Comparison of ENCODE assay signal across 10 cellular contexts in genomic region chr1:23673086-23673813, GRCh38. TPM values are rescaled to one million over a fixed set of nuclear protein-coding genes. Genes with fewer than 3 reads are reported as not detected.
DNase-seq lines count a peak whose midpoint lies in the region; ATAC-seq, FAIRE-seq and TF ChIP-seq lines count a peak whose summit lies in the region.
"Had no signal": no experiment of that assay in that cellular context is flagged by ENCODE, and none has a peak within 500 bp of the region (broad histone marks: within the 10 kb centered on the region; RNA-seq: fewer than 3 reads in every experiment).

No MANE protein-coding gene starts in this region.

- no peak for FAIRE-seq in small intestine (lab: Jason Lieb, UNC)

- no peak overlapping the region for H3K27ac ChIP-seq in epithelial cell of prostate
- no peak overlapping the region for H3K27ac ChIP-seq in small intestine (ENCODE audit: low read depth in 1 of 2, low read length in 1 of 2)
- no peak overlapping the region for H3K27ac ChIP-seq in suprapubic skin
- H3K27ac ChIP-seq: C4-2B had no signal

- no peak overlapping the region for H3K4me3 ChIP-seq in small intestine (ENCODE audit: low read depth in 1 of 2, low read length in 2 of 2)
- H3K4me3 ChIP-seq in suprapubic skin: no peak overlapping the region

- H3K36me3 ChIP-seq in small intestine (ENCODE audit: control insufficient read depth in 2 of 2, insufficient read depth in 2 of 2, low read length in 2 of 2) (no peaks in the 10 kb centered on the region), suprapubic skin (no peaks in the 10 kb centered on the region)

- no peaks in the 10 kb centered on the region for H3K27me3 ChIP-seq in small intestine (ENCODE audit: control insufficient read depth in 2 of 2, insufficient read depth in 2 of 2, low read length in 2 of 2)
- peaks cover 8% of the 10 kb centered on the region for H3K27me3 ChIP-seq in suprapubic skin

- no peak overlapping the region for H3K27ac Mint-ChIP-seq in activated naive CD4-positive, alpha-beta T cell treated with anti-CD3 and anti-CD28 coated beads, Interleukin-2, amount 10 ng/mL, durations not matched to agents 7 days and 5 days
- H3K27ac Mint-ChIP-seq in stimulated activated naive B cell treated with anti-CD40 and anti-IgM and Interleukin-4, amounts not matched to agents 10 μg/mL and 1 μg/mL and 100 μg/mL, for 72 hours: no peak overlapping the region
- H3K27ac Mint-ChIP-seq: activated B cell treated with CpG ODN at 0.5 μM for 24 hours had no signal

- peaks cover 30% of the 10 kb centered on the region for H3K27me3 Mint-ChIP-seq in activated naive CD4-positive, alpha-beta T cell treated with anti-CD3 and anti-CD28 coated beads, Interleukin-2, amount 10 ng/mL, durations not matched to agents 7 days and 5 days
- peaks cover 12 to 28% of the 10 kb centered on the region in 2 donors for H3K27me3 Mint-ChIP-seq in stimulated activated naive B cell treated with anti-CD40 and anti-IgM and Interleukin-4, amounts not matched to agents 10 μg/mL and 1 μg/mL and 100 μg/mL, for 72 hours

- no peaks in the 10 kb centered on the region for H3K9me3 Mint-ChIP-seq in activated naive CD4-positive, alpha-beta T cell treated with anti-CD3 and anti-CD28 coated beads, Interleukin-2, amount 10 ng/mL, durations not matched to agents 7 days and 5 days
- H3K9me3 Mint-ChIP-seq in stimulated activated naive B cell treated with anti-CD40 and anti-IgM and Interleukin-4, amounts not matched to agents 10 μg/mL and 1 μg/mL and 100 μg/mL, for 72 hours: no peaks in the 10 kb centered on the region
- H3K9me3 Mint-ChIP-seq: activated B cell treated with CpG ODN at 0.5 μM for 24 hours had no signal

- TF ChIP-seq CTCF in suprapubic skin (IDR thresholded peaks at IDR 0.05): no peak

- CTCF ChIA-PET in activated naive CD4-positive, alpha-beta T cell treated with anti-CD3 and anti-CD28 coated beads, Interleukin-2, amount 10 ng/mL, durations not matched to agents 7 days and 5 days (lab: Charles Lee): interaction anchor here (0.7 kb wide), 1 partner anchor 70 kb away, joined by 5 read pairs; no protein-coding TSS in a partner anchor

- H3K4me1 ChIP-seq in small intestine (ENCODE audit: control insufficient read depth in 2 of 2, insufficient read depth in 1 of 2, low read depth in 1 of 2, low read length in 1 of 2) (no peaks in the 10 kb centered on the region), suprapubic skin (peaks cover 5% of the 10 kb centered on the region)

- H3K9me3 ChIP-seq in small intestine (ENCODE audit: control insufficient read depth, low read depth): no peaks in the 10 kb centered on the region
- H3K9me3 ChIP-seq in suprapubic skin: no peaks in the 10 kb centered on the region

- 3 to 9% (median 6%) methylated on average over 6 of the region's 6 CpGs for WGBS in small intestine, 3 donors
- WGBS in suprapubic skin: 9% methylated on average over 6 of the region's 6 CpGs

- no peak for ATAC-seq in stimulated activated naive B cell treated with anti-CD40 and anti-IgM and Interleukin-4, amounts not matched to agents 10 μg/mL and 1 μg/mL and 100 μg/mL, for 72 hours (replicated peaks)

- no peaks in the 10 kb centered on the region for H3K4me1 Mint-ChIP-seq in activated naive CD4-positive, alpha-beta T cell treated with anti-CD3 and anti-CD28 coated beads, Interleukin-2, amount 10 ng/mL, durations not matched to agents 7 days and 5 days
- no peaks in the 10 kb centered on the region for H3K4me1 Mint-ChIP-seq in stimulated activated naive B cell treated with anti-CD40 and anti-IgM and Interleukin-4, amounts not matched to agents 10 μg/mL and 1 μg/mL and 100 μg/mL, for 72 hours
- H3K4me1 Mint-ChIP-seq: activated B cell treated with CpG ODN at 0.5 μM for 24 hours had no signal

- H3K4me3 Mint-ChIP-seq in activated naive CD4-positive, alpha-beta T cell treated with anti-CD3 and anti-CD28 coated beads, Interleukin-2, amount 10 ng/mL, durations not matched to agents 7 days and 5 days: no peak overlapping the region
- no peak overlapping the region for H3K4me3 Mint-ChIP-seq in stimulated activated naive B cell treated with anti-CD40 and anti-IgM and Interleukin-4, amounts not matched to agents 10 μg/mL and 1 μg/mL and 100 μg/mL, for 72 hours
- H3K4me3 Mint-ChIP-seq: activated B cell treated with CpG ODN at 0.5 μM for 24 hours had no signal

- H3K36me3 Mint-ChIP-seq in activated naive CD4-positive, alpha-beta T cell treated with anti-CD3 and anti-CD28 coated beads, Interleukin-2, amount 10 ng/mL, durations not matched to agents 7 days and 5 days: no peaks in the 10 kb centered on the region
- peaks cover 0 to 2% of the 10 kb centered on the region in 2 donors for H3K36me3 Mint-ChIP-seq in stimulated activated naive B cell treated with anti-CD40 and anti-IgM and Interleukin-4, amounts not matched to agents 10 μg/mL and 1 μg/mL and 100 μg/mL, for 72 hours

- no peak for TF ChIP-seq EP300 in suprapubic skin (IDR thresholded peaks at IDR 0.05)

- peak; percentile 62 for DNase-seq in activated naive CD4-positive, alpha-beta T cell treated with anti-CD3 and anti-CD28 coated beads, Interleukin-2, amount 10 ng/mL, durations not matched to agents 7 days and 5 days
- DNase-seq in activated naive CD4-positive, alpha-beta T cell treated with anti-CD3 and anti-CD28 coated beads, Interleukin-2, amount 50 U/mL, for 16 hours: no peak
- peak; percentile 89 for DNase-seq in RKO (ENCODE audit: low spot score)
- DNase-seq in epithelial cell of prostate (ENCODE audit: low read depth, low spot score): peak; percentile 97
- peak; percentile 91 for DNase-seq in small intestine
- DNase-seq in stimulated activated naive B cell treated with anti-CD40 and anti-IgM and Interleukin-4, amounts not matched to agents 10 μg/mL and 1 μg/mL and 100 μg/mL, for 72 hours: no peak
- no peak for DNase-seq in suprapubic skin (ENCODE audit: low spot score in 2 of 2)
- DNase-seq in NCI-H146 treated with DMSO at 0.1 percent for 48 hours (lab: John Stamatoyannopoulos, UW; ENCODE audit: unreplicated experiment): no peak
- DNase-seq: activated B cell treated with CpG ODN at 0.5 μM for 24 hours had no signal

- no peak for TF ChIP-seq POLR2A in suprapubic skin (IDR thresholded peaks at IDR 0.05)

RNA-seq across cellular contexts. Expression of gene RPL11, which starts 18.4 kb away (rescaled TPM):
- 1,000 to 10,000 TPM; 1,603 to 3,027 (median 2,739) TPM for polyA plus RNA-seq in small intestine
- 1,000 to 10,000 TPM in 3 of 4 donors, 100 to 1,000 TPM in 1; 864 to 1,286 (median 1,238) TPM for total RNA-seq in suprapubic skin

Comparison
In these comparisons a context has a peak if more than half of its experiments do, and no peak if none do; other contexts are left out.
1. DNase-seq: peak in activated naive CD4-positive, alpha-beta T cell treated with anti-CD3 and anti-CD28 coated beads, Interleukin-2, amount 10 ng/mL, durations not matched to agents 7 days and 5 days (single experiment), RKO (single experiment), epithelial cell of prostate (single experiment) and small intestine (single experiment); none in activated naive CD4-positive, alpha-beta T cell treated with anti-CD3 and anti-CD28 coated beads, Interleukin-2, amount 50 U/mL, for 16 hours (single experiment), stimulated activated naive B cell treated with anti-CD40 and anti-IgM and Interleukin-4, amounts not matched to agents 10 μg/mL and 1 μg/mL and 100 μg/mL, for 72 hours (single experiment), suprapubic skin (0 of 2) and NCI-H146 treated with DMSO at 0.1 percent for 48 hours (single experiment).